In the genomic region with DNA sequence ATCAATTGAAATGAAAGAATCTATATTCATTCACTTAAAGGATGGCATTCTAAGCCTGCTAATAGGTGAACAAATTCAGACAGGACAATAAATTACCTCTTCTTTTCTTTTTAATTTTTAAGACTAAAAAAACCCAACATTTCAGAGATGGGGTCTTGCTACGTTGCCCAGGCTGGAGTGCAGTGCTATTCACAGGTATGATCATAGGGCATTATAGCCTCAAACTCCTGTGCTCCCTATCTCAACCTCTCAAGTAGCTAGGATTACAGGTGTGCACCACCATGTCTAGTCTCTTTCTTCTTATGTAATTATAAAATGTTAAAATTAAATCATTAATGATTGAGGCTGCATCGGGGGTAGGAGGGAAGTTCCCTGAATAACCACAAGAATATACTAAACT, we compare ENCODE assay signal across 2 cellular contexts.
A peak's percentile ranks its signal among the peaks of the same experiment; 100 is the strongest.
TF ChIP-seq lines count a peak whose summit lies in the region.

No MANE protein-coding gene starts in this region.

TF ChIP-seq in HepG2, 621 proteins besides CTCF, POLR2A, EP300 and RAD21:
- no peak for TF ChIP-seq ZMYM2 (CRISPR knock-in tag; IDR thresholded peaks at IDR 0.05)
- no peak for TF ChIP-seq RXRA (CRISPR knock-in tag; IDR thresholded peaks at IDR 0.05)
- no peak for TF ChIP-seq ZBTB26 (CRISPR knock-in tag; IDR thresholded peaks at IDR 0.05; ENCODE audit: borderline replicate concordance)
- TF ChIP-seq PHF5A (CRISPR knock-in tag; IDR thresholded peaks at IDR 0.05; ENCODE audit: low read depth, unreplicated experiment), result no peak
- TF ChIP-seq CBFB (CRISPR knock-in tag; IDR thresholded peaks at IDR 0.05), result no peak
- peak; percentile 64 for TF ChIP-seq ZNF121 (CRISPR knock-in tag; IDR thresholded peaks at IDR 0.05)
TF ChIP-seq in HepG2: peak in this region for 1.

TF ChIP-seq in K562, 482 proteins besides CTCF, POLR2A, EP300 and RAD21:
- TF ChIP-seq NFYB (IDR thresholded peaks at IDR 0.05; ENCODE audit: extremely low read depth, insufficient read length) (no peak), RBM25 (IDR thresholded peaks at IDR 0.05; ENCODE audit: low read depth, low read length, severe bottlenecking) (peak; percentile 82), ZNF584 (CRISPR knock-in tag; IDR thresholded peaks at IDR 0.05; ENCODE audit: low read depth) (no peak), MYBL2 (IDR thresholded peaks at IDR 0.05; ENCODE audit: low read depth) (no peak), MYBL2 (CRISPR knock-in tag; IDR thresholded peaks at IDR 0.05; ENCODE audit: borderline replicate concordance) (no peak), FOXJ2 (tag; IDR thresholded peaks at IDR 0.05) (no peak), ZNF133 (CRISPR knock-in tag; IDR thresholded peaks at IDR 0.05) (no peak), LEF1 (IDR thresholded peaks at IDR 0.05) (no peak), ZNF274 (IDR thresholded peaks at IDR 0.05; ENCODE audit: borderline replicate concordance, low read depth, low read length) (no peak), FOSL1 (tag; conservative IDR thresholded peaks at IDR 0.05) (no peak), BRCA1 (IDR thresholded peaks at IDR 0.05) (no peak), BRCA1 (CRISPR knock-in tag; IDR thresholded peaks at IDR 0.05) (no peak), ZNF121 (CRISPR knock-in tag; conservative IDR thresholded peaks at IDR 0.05) (peak; percentile 87), ARNT (IDR thresholded peaks at IDR 0.05) (no peak), SMC3 (conservative IDR thresholded peaks at IDR 0.05; ENCODE audit: insufficient read depth, low read depth, low read length) (no peak), U2AF1 (optimal IDR thresholded peaks at IDR 0.05; ENCODE audit: low read depth, low read length) (no peak), KAT8 (IDR thresholded peaks at IDR 0.05; ENCODE audit: low read depth) (no peak)
- TF ChIP-seq, protein P1, sequence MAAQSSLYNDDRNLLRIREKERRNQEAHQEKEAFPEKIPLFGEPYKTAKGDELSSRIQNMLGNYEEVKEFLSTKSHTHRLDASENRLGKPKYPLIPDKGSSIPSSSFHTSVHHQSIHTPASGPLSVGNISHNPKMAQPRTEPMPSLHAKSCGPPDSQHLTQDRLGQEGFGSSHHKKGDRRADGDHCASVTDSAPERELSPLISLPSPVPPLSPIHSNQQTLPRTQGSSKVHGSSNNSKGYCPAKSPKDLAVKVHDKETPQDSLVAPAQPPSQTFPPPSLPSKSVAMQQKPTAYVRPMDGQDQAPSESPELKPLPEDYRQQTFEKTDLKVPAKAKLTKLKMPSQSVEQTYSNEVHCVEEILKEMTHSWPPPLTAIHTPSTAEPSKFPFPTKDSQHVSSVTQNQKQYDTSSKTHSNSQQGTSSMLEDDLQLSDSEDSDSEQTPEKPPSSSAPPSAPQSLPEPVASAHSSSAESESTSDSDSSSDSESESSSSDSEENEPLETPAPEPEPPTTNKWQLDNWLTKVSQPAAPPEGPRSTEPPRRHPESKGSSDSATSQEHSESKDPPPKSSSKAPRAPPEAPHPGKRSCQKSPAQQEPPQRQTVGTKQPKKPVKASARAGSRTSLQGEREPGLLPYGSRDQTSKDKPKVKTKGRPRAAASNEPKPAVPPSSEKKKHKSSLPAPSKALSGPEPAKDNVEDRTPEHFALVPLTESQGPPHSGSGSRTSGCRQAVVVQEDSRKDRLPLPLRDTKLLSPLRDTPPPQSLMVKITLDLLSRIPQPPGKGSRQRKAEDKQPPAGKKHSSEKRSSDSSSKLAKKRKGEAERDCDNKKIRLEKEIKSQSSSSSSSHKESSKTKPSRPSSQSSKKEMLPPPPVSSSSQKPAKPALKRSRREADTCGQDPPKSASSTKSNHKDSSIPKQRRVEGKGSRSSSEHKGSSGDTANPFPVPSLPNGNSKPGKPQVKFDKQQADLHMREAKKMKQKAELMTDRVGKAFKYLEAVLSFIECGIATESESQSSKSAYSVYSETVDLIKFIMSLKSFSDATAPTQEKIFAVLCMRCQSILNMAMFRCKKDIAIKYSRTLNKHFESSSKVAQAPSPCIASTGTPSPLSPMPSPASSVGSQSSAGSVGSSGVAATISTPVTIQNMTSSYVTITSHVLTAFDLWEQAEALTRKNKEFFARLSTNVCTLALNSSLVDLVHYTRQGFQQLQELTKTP (IDR thresholded peaks at IDR 0.05; ENCODE audit: low read depth in 1 of 2, partially characterized antibody in 2 of 2), result no peak
- TF ChIP-seq, protein P2, sequence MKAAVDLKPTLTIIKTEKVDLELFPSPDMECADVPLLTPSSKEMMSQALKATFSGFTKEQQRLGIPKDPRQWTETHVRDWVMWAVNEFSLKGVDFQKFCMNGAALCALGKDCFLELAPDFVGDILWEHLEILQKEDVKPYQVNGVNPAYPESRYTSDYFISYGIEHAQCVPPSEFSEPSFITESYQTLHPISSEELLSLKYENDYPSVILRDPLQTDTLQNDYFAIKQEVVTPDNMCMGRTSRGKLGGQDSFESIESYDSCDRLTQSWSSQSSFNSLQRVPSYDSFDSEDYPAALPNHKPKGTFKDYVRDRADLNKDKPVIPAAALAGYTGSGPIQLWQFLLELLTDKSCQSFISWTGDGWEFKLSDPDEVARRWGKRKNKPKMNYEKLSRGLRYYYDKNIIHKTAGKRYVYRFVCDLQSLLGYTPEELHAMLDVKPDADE (conservative IDR thresholded peaks at IDR 0.05; ENCODE audit: control insufficient read depth, low read depth, low read length), result no peak
